Comparison of ENCODE assay signal across 2 cellular contexts in genomic region chr21:44999428-44999971, GRCh38.
A peak's percentile ranks its signal among the peaks of the same experiment; 100 is the strongest.
TF ChIP-seq lines count a peak whose summit lies in the region.

No MANE protein-coding gene starts in this region.

TF ChIP-seq in IMR-90, 13 proteins besides CTCF, POLR2A, EP300 and RAD21:
- TF ChIP-seq ELK1 (IDR thresholded peaks at IDR 0.05; ENCODE audit: borderline replicate concordance, low read depth, low read length): no peak
- no peak for TF ChIP-seq FOS (IDR thresholded peaks at IDR 0.05; ENCODE audit: low read depth, low read length)
- TF ChIP-seq MAFK (IDR thresholded peaks at IDR 0.05; ENCODE audit: low read depth, low read length): no peak
- TF ChIP-seq BHLHE40 (IDR thresholded peaks at IDR 0.05; ENCODE audit: low read depth, low read length): no peak
- TF ChIP-seq SMC3 (IDR thresholded peaks at IDR 0.05; ENCODE audit: low read depth, low read length): no peak
- TF ChIP-seq MXI1 (IDR thresholded peaks at IDR 0.05; ENCODE audit: borderline replicate concordance, low read depth, low read length): no peak
- no peak for TF ChIP-seq CEBPB (IDR thresholded peaks at IDR 0.05; ENCODE audit: low read depth, low read length)
- TF ChIP-seq CHD1 (IDR thresholded peaks at IDR 0.05; ENCODE audit: low read depth, low read length): no peak
- TF ChIP-seq RFX5 (IDR thresholded peaks at IDR 0.05; ENCODE audit: low read depth, low read length): no peak
- TF ChIP-seq NFE2L2 (IDR thresholded peaks at IDR 0.05; ENCODE audit: low read depth, low read length): no peak
- no peak for TF ChIP-seq RCOR1 (IDR thresholded peaks at IDR 0.05; ENCODE audit: insufficient replicate concordance, low read length)
- no peak for TF ChIP-seq MAZ (IDR thresholded peaks at IDR 0.05; ENCODE audit: borderline replicate concordance, low read depth, low read length)
- TF ChIP-seq USF2 (IDR thresholded peaks at IDR 0.05; ENCODE audit: low read depth, low read length): no peak

TF ChIP-seq in HepG2, 621 proteins besides CTCF, POLR2A, EP300 and RAD21:
- TF ChIP-seq ZBTB2 (CRISPR knock-in tag; IDR thresholded peaks at IDR 0.05; ENCODE audit: low read depth) (no peak), USF2 (IDR thresholded peaks at IDR 0.05; ENCODE audit: low read depth, low read length) (no peak), USF2 (CRISPR knock-in tag; IDR thresholded peaks at IDR 0.05; ENCODE audit: borderline replicate concordance) (peak; percentile 46; the same call in 1 of the 2 replicates)
